1 cellular context compared by ENCODE assay signal in the genomic region with DNA sequence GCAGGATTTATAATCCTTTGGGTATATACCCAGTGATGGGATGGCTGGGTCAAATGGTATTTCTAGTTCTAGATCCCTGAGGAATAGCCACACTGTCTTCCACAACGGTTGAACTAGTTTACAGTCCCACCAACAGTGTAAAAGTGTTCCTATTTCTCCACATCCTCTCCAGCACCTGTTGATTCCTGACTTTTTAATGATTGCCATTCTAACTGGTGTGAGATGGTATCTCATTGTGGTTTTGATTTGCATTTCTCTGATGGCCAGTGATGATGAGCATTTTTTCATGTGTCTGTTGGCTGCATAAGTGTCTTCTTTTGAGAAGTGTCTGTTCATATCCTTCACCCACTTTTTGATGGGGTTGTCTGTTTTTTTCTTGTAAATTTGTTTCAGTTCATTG.
TF ChIP-seq lines count a peak whose summit lies in the region.
"Not testable (repeated sequence)": the region's sequence is repeated elsewhere in the genome, so short reads cannot be mapped to it uniquely, and the experiment has no call there.

No MANE protein-coding gene starts in this region.

- not testable (repeated sequence) for H3K27ac ChIP-seq in HEK293 (ENCODE audit: extremely low read depth, low read depth, low read length)

- H3K4me3 ChIP-seq in HEK293 (ENCODE audit: low read depth, low read length) = not testable (repeated sequence)

- CTCF ChIA-PET in HEK293 (lab: Yijun Ruan, JAX) = not testable (repeated sequence)

- H3K9me3 ChIP-seq in HEK293 (ENCODE audit: control insufficient read depth, insufficient read depth, low read depth, low read length) = not testable (repeated sequence)

- not testable (repeated sequence) for H3K36me3 ChIP-seq in HEK293 (ENCODE audit: control insufficient read depth in 2 of 2, insufficient read depth in 1 of 2, low read length in 2 of 2)

- not testable (repeated sequence) for H3K4me1 ChIP-seq in HEK293 (ENCODE audit: control insufficient read depth, insufficient read depth, low read length)

- not testable (repeated sequence) for TF ChIP-seq CTCF in HEK293 (tag by site-specific recombination; IDR thresholded peaks at IDR 0.05)

- POLR2A ChIA-PET in HEK293 (lab: Yijun Ruan, JAX) = not testable (repeated sequence)

TF ChIP-seq in HEK293, 187 proteins besides CTCF, POLR2A, EP300 and RAD21:
- TF ChIP-seq SCRT2 (tag by site-specific recombination; IDR thresholded peaks at IDR 0.05) (peak; percentile 76), SCRT1 (tag by site-specific recombination; IDR thresholded peaks at IDR 0.05; ENCODE audit: borderline replicate concordance) (peak; percentile 61; the same call in 1 of the 2 replicates)
